Comparison of ENCODE assay signal across 1 cellular context in the genomic region with DNA sequence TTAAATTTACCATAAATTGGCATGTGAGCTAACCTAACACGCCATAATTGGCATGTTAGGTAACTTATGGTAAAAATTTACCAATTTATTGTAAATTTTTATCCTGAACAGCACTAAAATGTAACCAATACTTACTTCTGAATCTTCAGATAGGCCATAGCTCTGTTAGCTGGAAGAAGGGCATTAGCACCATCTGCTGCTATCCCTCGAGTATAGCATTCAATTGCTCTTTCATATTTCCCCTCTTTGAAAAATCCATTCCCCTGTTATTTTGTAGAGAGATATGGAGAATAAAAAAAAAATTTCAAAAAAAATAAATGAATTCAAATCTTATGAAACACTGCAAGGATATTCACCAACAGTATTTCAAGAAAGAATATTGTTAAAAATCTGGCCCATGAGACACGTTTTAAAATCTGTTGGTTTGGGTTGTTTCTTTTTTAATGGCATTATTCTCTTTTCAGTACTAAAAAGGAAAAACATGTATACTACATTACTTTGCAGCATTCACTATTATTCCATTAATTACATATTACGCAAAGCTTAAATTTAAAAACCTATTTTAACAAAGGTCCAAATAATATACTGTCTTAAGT.
TF ChIP-seq lines count a peak whose summit lies in the region.

No MANE protein-coding gene starts in this region.

TF ChIP-seq in K562, 482 proteins besides CTCF, POLR2A, EP300 and RAD21:
- TF ChIP-seq DEAF1 (CRISPR knock-in tag; IDR thresholded peaks at IDR 0.05) (peak; percentile 63), EP400 (IDR thresholded peaks at IDR 0.05) (0 out of 2 replicates have a peak, but pooled peaks have one; percentile 13), COPS2 (conservative IDR thresholded peaks at IDR 0.05) (no peak), THAP7 (CRISPR knock-in tag; IDR thresholded peaks at IDR 0.05) (no peak), TAF9B (IDR thresholded peaks at IDR 0.05; ENCODE audit: partially characterized antibody) (no peak), SMC3 (conservative IDR thresholded peaks at IDR 0.05; ENCODE audit: insufficient read depth, low read depth, low read length) (0 out of 2 replicates have a peak, but pooled peaks have one; percentile 21), SNIP1 (IDR thresholded peaks at IDR 0.05; ENCODE audit: low read depth) (no peak), FOXK2 (conservative IDR thresholded peaks at IDR 0.05 in 1 of 2, IDR thresholded peaks at IDR 0.05 in 1 of 2; ENCODE audit: low read depth in 2 of 2) (no peak), FOXK1 (CRISPR knock-in tag; IDR thresholded peaks at IDR 0.05; ENCODE audit: borderline replicate concordance) (no peak), ZNF77 (CRISPR knock-in tag; IDR thresholded peaks at IDR 0.05) (no peak), ZNF551 (CRISPR knock-in tag; IDR thresholded peaks at IDR 0.05) (no peak), BRCA1 (IDR thresholded peaks at IDR 0.05) (no peak), BRCA1 (CRISPR knock-in tag; IDR thresholded peaks at IDR 0.05) (no peak), FOXA1 (IDR thresholded peaks at IDR 0.05; ENCODE audit: borderline replicate concordance) (no peak)
- TF ChIP-seq, protein P1, sequence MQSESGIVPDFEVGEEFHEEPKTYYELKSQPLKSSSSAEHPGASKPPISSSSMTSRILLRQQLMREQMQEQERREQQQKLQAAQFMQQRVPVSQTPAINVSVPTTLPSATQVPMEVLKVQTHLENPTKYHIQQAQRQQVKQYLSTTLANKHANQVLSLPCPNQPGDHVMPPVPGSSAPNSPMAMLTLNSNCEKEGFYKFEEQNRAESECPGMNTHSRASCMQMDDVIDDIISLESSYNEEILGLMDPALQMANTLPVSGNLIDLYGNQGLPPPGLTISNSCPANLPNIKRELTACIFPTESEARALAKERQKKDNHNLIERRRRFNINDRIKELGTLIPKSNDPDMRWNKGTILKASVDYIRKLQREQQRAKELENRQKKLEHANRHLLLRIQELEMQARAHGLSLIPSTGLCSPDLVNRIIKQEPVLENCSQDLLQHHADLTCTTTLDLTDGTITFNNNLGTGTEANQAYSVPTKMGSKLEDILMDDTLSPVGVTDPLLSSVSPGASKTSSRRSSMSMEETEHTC (IDR thresholded peaks at IDR 0.05): no peak
